ENCODE assay signal across 26 cellular contexts in genomic region chr2:128376241-128377041, GRCh38. TPM values are rescaled to one million over a fixed set of nuclear protein-coding genes. Genes with fewer than 3 reads are reported as not detected.
DNase-seq lines count a peak whose midpoint lies in the region; ATAC-seq and TF ChIP-seq lines count a peak whose summit lies in the region.
"Had no signal": no experiment of that assay in that cellular context is flagged by ENCODE, and none has a peak within 500 bp of the region (broad histone marks: within the 10 kb centered on the region; RNA-seq: fewer than 3 reads in every experiment).

No MANE protein-coding gene starts in this region.

- 89 to 100% methylated on average over 3 to 6 of the region's 17 CpGs for WGBS in esophagus squamous epithelium, 2 donors

- H3K27me3 ChIP-seq in esophagus squamous epithelium (no peaks in the 10 kb centered on the region), neural progenitor cell (no peaks in the 10 kb centered on the region), tibial artery (no peaks in the 10 kb centered on the region)
- H3K27me3 ChIP-seq: body of pancreas, heart right ventricle, left lung, SJCRH30, thyroid gland had no signal

- peak; percentile 3 for DNase-seq in activated CD4-positive, alpha-beta T cell treated with anti-CD3 and anti-CD28 coated beads for 1 hour
- DNase-seq in activated CD4-positive, alpha-beta T cell treated with anti-CD3 and anti-CD28 coated beads for 36 hours = no peak
- DNase-seq in esophagus squamous epithelium (lab: John Stamatoyannopoulos, UW) = no peak
- DNase-seq in neural progenitor cell (ENCODE audit: low spot score) = no peak
- peak; percentile 17 to 45 for DNase-seq in tibial artery
- no peak for DNase-seq in OCI-M1 (lab: John Stamatoyannopoulos, UW)
- no peak for DNase-seq in glomerular visceral epithelial cell (ENCODE audit: extremely low spot score)
- DNase-seq: activated CD4-positive, alpha-beta T cell treated with anti-CD3 and anti-CD28 coated beads, Interleukin-2, amount 10 ng/mL, durations not matched to agents 24 days and 14 days; heart right ventricle; Karpas-422; mucosa of descending colon; NCI-H1048; NCI-H2029; NCI-H446 treated with DMSO at 0.1 percent for 48 hours; stimulated activated CD4-positive, alpha-beta T cell treated with anti-CD3 and anti-CD28 coated beads, Interleukin-1b, Interleukin-23, amount 100 ng/mL, for 48 hours had no signal

- peaks cover 13% of the 10 kb centered on the region for H3F3A ChIP-seq in neural progenitor cell (ENCODE audit: low read depth)

- peak overlapping the region; percentile 57 to 85 (median 72) for H3K27ac ChIP-seq in esophagus squamous epithelium
- no peak overlapping the region for H3K27ac ChIP-seq in neural progenitor cell
- peak overlapping the region; percentile 71 to 75 for H3K27ac ChIP-seq in tibial artery
- H3K27ac ChIP-seq: 22Rv1, heart right ventricle had no signal

- H3K4me3 ChIP-seq in esophagus squamous epithelium (no peak overlapping the region), neural progenitor cell (no peak overlapping the region), tibial artery (no peak overlapping the region)
- H3K4me3 ChIP-seq: body of pancreas, heart right ventricle, left lung, mucosa of descending colon, SJCRH30, thyroid gland had no signal

- H3K36me3 Mint-ChIP-seq in activated CD4-positive, alpha-beta T cell treated with anti-CD3 and anti-CD28 coated beads for 36 hours (ENCODE audit: low read depth) = no peaks in the 10 kb centered on the region
- H3K36me3 Mint-ChIP-seq in neural progenitor cell = no peaks in the 10 kb centered on the region
- H3K36me3 Mint-ChIP-seq: stimulated activated effector memory CD8-positive, alpha-beta T cell treated with anti-CD3 and anti-CD28 coated beads, Interleukin-12 subunit alpha, Interleukin-12 subunit beta, amount 100 ng/mL, for 72 hours had no signal

- no peaks in the 10 kb centered on the region for H3K36me3 ChIP-seq in esophagus squamous epithelium
- no peaks in the 10 kb centered on the region for H3K36me3 ChIP-seq in neural progenitor cell
- no peaks in the 10 kb centered on the region for H3K36me3 ChIP-seq in tibial artery
- H3K36me3 ChIP-seq: heart right ventricle, left lung, SJCRH30, thyroid gland had no signal

- H3K4me1 ChIP-seq in esophagus squamous epithelium (peaks cover 34 to 100% (median 76%) of the 10 kb centered on the region in 3 donors), neural progenitor cell (peaks cover 33% of the 10 kb centered on the region), tibial artery (peaks cover 0 to 65% (median 33%) of the 10 kb centered on the region in 4 donors)

- H3K4me1 Mint-ChIP-seq in activated CD4-positive, alpha-beta T cell treated with anti-CD3 and anti-CD28 coated beads for 36 hours = no peaks in the 10 kb centered on the region
- H3K4me1 Mint-ChIP-seq in neural progenitor cell = peaks cover 47% of the 10 kb centered on the region

- POLR2A ChIA-PET in activated CD4-positive, alpha-beta T cell treated with anti-CD3 and anti-CD28 coated beads for 36 hours (lab: Charles Lee) = no interaction called here

- H4K20me1 ChIP-seq in neural progenitor cell (ENCODE audit: low read depth) = no peaks in the 10 kb centered on the region

- no peaks in the 10 kb centered on the region for H3K9me3 ChIP-seq in esophagus squamous epithelium
- H3K9me3 ChIP-seq in neural progenitor cell (ENCODE audit: low read depth) = no peaks in the 10 kb centered on the region
- H3K9me3 ChIP-seq in tibial artery = no peaks in the 10 kb centered on the region
- H3K9me3 ChIP-seq: body of pancreas, heart right ventricle, left lung, mucosa of descending colon, SJCRH30, thyroid gland had no signal

- no peak overlapping the region for H3K4me2 ChIP-seq in neural progenitor cell

- H3K27me3 Mint-ChIP-seq in activated CD4-positive, alpha-beta T cell treated with anti-CD3 and anti-CD28 coated beads for 36 hours = no peaks in the 10 kb centered on the region
- H3K27me3 Mint-ChIP-seq in neural progenitor cell (ENCODE audit: insufficient read depth, low read depth) = peaks cover 13% of the 10 kb centered on the region
- H3K27me3 Mint-ChIP-seq: activated CD4-positive, alpha-beta T cell treated with anti-CD3 and anti-CD28 coated beads, Interleukin-2, amount 10 ng/mL, durations not matched to agents 24 days and 14 days had no signal

- no peak overlapping the region for H2AFZ ChIP-seq in neural progenitor cell (replicated peaks)

- no peaks in the 10 kb centered on the region for H3K9me3 Mint-ChIP-seq in activated CD4-positive, alpha-beta T cell treated with anti-CD3 and anti-CD28 coated beads for 36 hours (ENCODE audit: low read depth)
- no peaks in the 10 kb centered on the region for H3K9me3 Mint-ChIP-seq in neural progenitor cell
- H3K9me3 Mint-ChIP-seq: activated CD4-positive, alpha-beta T cell treated with anti-CD3 and anti-CD28 coated beads, Interleukin-2, amount 10 ng/mL, durations not matched to agents 24 days and 14 days; stimulated activated effector memory CD8-positive, alpha-beta T cell treated with anti-CD3 and anti-CD28 coated beads, Interleukin-12 subunit alpha, Interleukin-12 subunit beta, amount 100 ng/mL, for 72 hours; T-helper 1 cell treated with Interleukin-12 subunit alpha and Interleukin-12 subunit beta and Interleukin-4 antibody, amounts not matched to agents 30 μg/mL and 1 μg/mL, for 36 hours had no signal

- no peak for ATAC-seq in activated CD4-positive, alpha-beta T cell treated with anti-CD3 and anti-CD28 coated beads for 36 hours
- ATAC-seq in HG03442 (IDR thresholded peaks at IDR 0.05; ENCODE audit: unreplicated experiment) = no peak
- ATAC-seq: HCT116; heart right ventricle; left lung; mucosa of descending colon; Panc1; stimulated activated effector memory CD8-positive, alpha-beta T cell treated with anti-CD3 and anti-CD28 coated beads, Interleukin-12 subunit alpha, Interleukin-12 subunit beta, amount 100 ng/mL, for 72 hours had no signal

- no peak overlapping the region for H3K4me3 Mint-ChIP-seq in activated CD4-positive, alpha-beta T cell treated with anti-CD3 and anti-CD28 coated beads for 36 hours
- H3K4me3 Mint-ChIP-seq in neural progenitor cell = no peak overlapping the region
- H3K4me3 Mint-ChIP-seq: activated CD4-positive, alpha-beta T cell treated with anti-CD3 and anti-CD28 coated beads, Interleukin-2, amount 10 ng/mL, durations not matched to agents 24 days and 14 days; stimulated activated effector memory CD8-positive, alpha-beta T cell treated with anti-CD3 and anti-CD28 coated beads, Interleukin-12 subunit alpha, Interleukin-12 subunit beta, amount 100 ng/mL, for 72 hours; T-helper 1 cell treated with Interleukin-12 subunit alpha and Interleukin-12 subunit beta and Interleukin-4 antibody, amounts not matched to agents 30 μg/mL and 1 μg/mL, for 36 hours had no signal

- TF ChIP-seq POLR2A in esophagus squamous epithelium (IDR thresholded peaks at IDR 0.05) = no peak

- no peak overlapping the region for H3K27ac Mint-ChIP-seq in activated CD4-positive, alpha-beta T cell treated with anti-CD3 and anti-CD28 coated beads for 36 hours
- peak overlapping the region; percentile 66 for H3K27ac Mint-ChIP-seq in neural progenitor cell
- H3K27ac Mint-ChIP-seq: activated CD4-positive, alpha-beta T cell treated with anti-CD3 and anti-CD28 coated beads, Interleukin-2, amount 10 ng/mL, durations not matched to agents 24 days and 14 days; progenitor cell of endocrine pancreas; stimulated activated effector memory CD8-positive, alpha-beta T cell treated with anti-CD3 and anti-CD28 coated beads, Interleukin-12 subunit alpha, Interleukin-12 subunit beta, amount 100 ng/mL, for 72 hours; T-helper 1 cell treated with Interleukin-12 subunit alpha and Interleukin-12 subunit beta and Interleukin-4 antibody, amounts not matched to agents 30 μg/mL and 1 μg/mL, for 36 hours had no signal

- intact Hi-C loops in activated CD4-positive, alpha-beta T cell treated with anti-CD3 and anti-CD28 coated beads for 36 hours (cut with DNase I, micrococcal nuclease) = no loop called here
- intact Hi-C loops in esophagus squamous epithelium (cut with DNase I) = no loop called here
- intact Hi-C loops in tibial artery (cut with DNase I; ENCODE audit: low total_unique reads) = no loop called here

- H3K9ac ChIP-seq in neural progenitor cell = no peak overlapping the region

- TF ChIP-seq CTCF in esophagus squamous epithelium (IDR thresholded peaks at IDR 0.05) (no peak), neural progenitor cell (IDR thresholded peaks at IDR 0.05) (no peak), tibial artery (IDR thresholded peaks at IDR 0.05) (no peak)

- H3K79me2 ChIP-seq in neural progenitor cell (ENCODE audit: low read depth) = no peaks in the 10 kb centered on the region

- CTCF ChIA-PET in activated CD4-positive, alpha-beta T cell treated with anti-CD3 and anti-CD28 coated beads for 36 hours (lab: Charles Lee) = no interaction called here

RNA-seq across cellular contexts. Expression of gene HS6ST1, which starts 57.8 kb away (rescaled TPM):
- total RNA-seq in activated CD4-positive, alpha-beta T cell treated with anti-CD3 and anti-CD28 coated beads for 36 hours = 10 to 100 TPM; 12.8 to 13.8 TPM
- total RNA-seq in esophagus squamous epithelium (10 to 100 TPM; 44.7 to 73.8 (median 56.8) TPM), neural progenitor cell (ENCODE audit: low replicate concordance) (31.1 and 71.0 TPM in 2 replicates)

Comparison
In these comparisons a context has a peak if more than half of its experiments do, and no peak if none do; other contexts are left out.
1. DNase-seq: peak in activated CD4-positive, alpha-beta T cell treated with anti-CD3 and anti-CD28 coated beads for 1 hour (single experiment) and tibial artery (2 of 2); none in activated CD4-positive, alpha-beta T cell treated with anti-CD3 and anti-CD28 coated beads for 36 hours (single experiment), esophagus squamous epithelium (single experiment), neural progenitor cell (single experiment), OCI-M1 (single experiment) and glomerular visceral epithelial cell (single experiment).